In genomic region chr17:412211-413015, GRCh38 we compare ENCODE assay signal across 1 cellular context.
A peak's percentile ranks its signal among the peaks of the same experiment; 100 is the strongest.
TF ChIP-seq lines count a peak whose summit lies in the region.

No MANE protein-coding gene starts in this region.

TF ChIP-seq in HCT116, 20 proteins besides CTCF, POLR2A, EP300 and RAD21:
- TF ChIP-seq FOSL1 (IDR thresholded peaks at IDR 0.05; ENCODE audit: low read depth) (no peak), MAX (IDR thresholded peaks at IDR 0.05) (0 out of 2 replicates have a peak, but pooled peaks have one; percentile 9), ZBTB33 (IDR thresholded peaks at IDR 0.05; ENCODE audit: extremely low read depth, insufficient replicate concordance, low read length) (no peak), YY1 (IDR thresholded peaks at IDR 0.05; ENCODE audit: extremely low read depth, insufficient replicate concordance, low read depth, low read length) (no peak), SP1 (IDR thresholded peaks at IDR 0.05; ENCODE audit: low read depth) (no peak), POLR2AphosphoS5 (IDR thresholded peaks at IDR 0.05; ENCODE audit: low read depth, low read length) (no peak)
